1 cellular context compared by ENCODE assay signal in genomic region chr2:216103213-216103612, GRCh38.
TF ChIP-seq lines count a peak whose summit lies in the region.

No MANE protein-coding gene starts in this region.

TF ChIP-seq in K562, 482 proteins besides CTCF, POLR2A, EP300 and RAD21:
- TF ChIP-seq ZNF316 (IDR thresholded peaks at IDR 0.05) (peak; percentile 78), C11orf30 (IDR thresholded peaks at IDR 0.05; ENCODE audit: low read depth) (peak; percentile 50; the same call in 1 of the 2 replicates), ZNF175 (CRISPR knock-in tag; IDR thresholded peaks at IDR 0.05; ENCODE audit: low read depth) (no peak), NBN (IDR thresholded peaks at IDR 0.05; ENCODE audit: low read depth) (no peak), MAFG (tag; conservative IDR thresholded peaks at IDR 0.05) (peak; percentile 63), MAFK (IDR thresholded peaks at IDR 0.05; ENCODE audit: low read length) (peak; percentile 45; the same call in 1 of the 2 replicates), NFE2 (IDR thresholded peaks at IDR 0.05; ENCODE audit: low read depth) (peak; percentile 40; the same call in 1 of the 2 replicates), POLR3A (IDR thresholded peaks at IDR 0.05; ENCODE audit: borderline replicate concordance, extremely low read depth, insufficient read depth, insufficient read length) (no peak), ZNF282 (CRISPR knock-in tag; IDR thresholded peaks at IDR 0.05) (no peak), RFX1 (IDR thresholded peaks at IDR 0.05) (peak; percentile 40; the same call in 1 of the 2 replicates), ZNF431 (CRISPR knock-in tag; IDR thresholded peaks at IDR 0.05) (no peak)
- TF ChIP-seq, protein P1, sequence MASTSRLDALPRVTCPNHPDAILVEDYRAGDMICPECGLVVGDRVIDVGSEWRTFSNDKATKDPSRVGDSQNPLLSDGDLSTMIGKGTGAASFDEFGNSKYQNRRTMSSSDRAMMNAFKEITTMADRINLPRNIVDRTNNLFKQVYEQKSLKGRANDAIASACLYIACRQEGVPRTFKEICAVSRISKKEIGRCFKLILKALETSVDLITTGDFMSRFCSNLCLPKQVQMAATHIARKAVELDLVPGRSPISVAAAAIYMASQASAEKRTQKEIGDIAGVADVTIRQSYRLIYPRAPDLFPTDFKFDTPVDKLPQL (IDR thresholded peaks at IDR 0.05; ENCODE audit: extremely low read depth, insufficient read length), result no peak
- TF ChIP-seq, protein P2, sequence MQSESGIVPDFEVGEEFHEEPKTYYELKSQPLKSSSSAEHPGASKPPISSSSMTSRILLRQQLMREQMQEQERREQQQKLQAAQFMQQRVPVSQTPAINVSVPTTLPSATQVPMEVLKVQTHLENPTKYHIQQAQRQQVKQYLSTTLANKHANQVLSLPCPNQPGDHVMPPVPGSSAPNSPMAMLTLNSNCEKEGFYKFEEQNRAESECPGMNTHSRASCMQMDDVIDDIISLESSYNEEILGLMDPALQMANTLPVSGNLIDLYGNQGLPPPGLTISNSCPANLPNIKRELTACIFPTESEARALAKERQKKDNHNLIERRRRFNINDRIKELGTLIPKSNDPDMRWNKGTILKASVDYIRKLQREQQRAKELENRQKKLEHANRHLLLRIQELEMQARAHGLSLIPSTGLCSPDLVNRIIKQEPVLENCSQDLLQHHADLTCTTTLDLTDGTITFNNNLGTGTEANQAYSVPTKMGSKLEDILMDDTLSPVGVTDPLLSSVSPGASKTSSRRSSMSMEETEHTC (IDR thresholded peaks at IDR 0.05), result no peak
